ENCODE assay signal across 1 cellular context in genomic region chr3:9037113-9037715, GRCh38.
TF ChIP-seq lines count a peak whose summit lies in the region.

No MANE protein-coding gene starts in this region.

TF ChIP-seq in SK-N-SH, 30 proteins besides CTCF, POLR2A, EP300 and RAD21 (continued from another document):
- TF ChIP-seq REST (IDR thresholded peaks at IDR 0.05; ENCODE audit: low read depth, low read length) (no peak), RFX5 (IDR thresholded peaks at IDR 0.05; ENCODE audit: low read length) (no peak), IRF3 (IDR thresholded peaks at IDR 0.05; ENCODE audit: low read depth, low read length) (no peak), TAF1 (IDR thresholded peaks at IDR 0.05; ENCODE audit: borderline replicate concordance, low read depth, low read length) (no peak), EZH2phosphoT487 (IDR thresholded peaks at IDR 0.05; ENCODE audit: borderline replicate concordance, low read depth) (no peak), MAX (IDR thresholded peaks at IDR 0.05; ENCODE audit: low read depth) (no peak), JUND (IDR thresholded peaks at IDR 0.05) (no peak), MEF2A (IDR thresholded peaks at IDR 0.05; ENCODE audit: borderline replicate concordance, low read depth) (no peak), GABPA (IDR thresholded peaks at IDR 0.05; ENCODE audit: low read depth) (no peak), YY1 (IDR thresholded peaks at IDR 0.05; ENCODE audit: low read depth) (no peak), TCF12 (IDR thresholded peaks at IDR 0.05) (no peak), NFIC (IDR thresholded peaks at IDR 0.05; ENCODE audit: borderline replicate concordance) (no peak), FOXM1 (IDR thresholded peaks at IDR 0.05; ENCODE audit: low read depth) (no peak)
TF ChIP-seq in SK-N-SH: peak in this region for 0.
